Comparison of ENCODE assay signal across 9 cellular contexts in genomic region chr5:81195334-81195929, GRCh38. TPM values are rescaled to one million over a fixed set of nuclear protein-coding genes. Genes with fewer than 3 reads are reported as not detected.
DNase-seq lines count a peak whose midpoint lies in the region; ATAC-seq and TF ChIP-seq lines count a peak whose summit lies in the region.
"Had no signal": no experiment of that assay in that cellular context is flagged by ENCODE, and none has a peak within 500 bp of the region (broad histone marks: within the 10 kb centered on the region; RNA-seq: fewer than 3 reads in every experiment).

No MANE protein-coding gene starts in this region.

- no peak overlapping the region for H4K91ac ChIP-seq in H9 (ENCODE audit: insufficient read length, low read depth, low read length)

- no peaks in the 10 kb centered on the region for H3K36me3 Mint-ChIP-seq in H9 (ENCODE audit: insufficient read depth in 1 of 3, low read depth in 3 of 3)

- H2BK5ac ChIP-seq in H9 (ENCODE audit: insufficient read length, low read length) (no peak overlapping the region), mesendoderm (ENCODE audit: low read length) (no peak overlapping the region)

- H3K27me3 ChIP-seq in H9 (ENCODE audit: insufficient read depth, low read length): no peaks in the 10 kb centered on the region
- H3K27me3 ChIP-seq in skeletal muscle satellite cell (ENCODE audit: control insufficient read depth, insufficient read depth, low read length): peaks cover 13% of the 10 kb centered on the region
- H3K27me3 ChIP-seq in mesendoderm (ENCODE audit: insufficient read depth, low read length, poor library complexity): no peaks in the 10 kb centered on the region
- H3K27me3 ChIP-seq: right lobe of liver had no signal

- no peak overlapping the region for H2BK12ac ChIP-seq in H9 (ENCODE audit: insufficient read length, low read depth, low read length)

- H3K27ac Mint-ChIP-seq in H9: no peak overlapping the region
- H3K27ac Mint-ChIP-seq: GM23338 had no signal

- H3K14ac ChIP-seq in H9 (ENCODE audit: insufficient read depth, low read length): no peak overlapping the region

- H3K9me3 Mint-ChIP-seq in H9: no peaks in the 10 kb centered on the region; a peak in 1 of 5 replicates
- H3K9me3 Mint-ChIP-seq: GM23338 had no signal

- H3K4me2 ChIP-seq in H9 (ENCODE audit: insufficient read depth, insufficient read length, low read length) (no peak overlapping the region), skeletal muscle satellite cell (ENCODE audit: low read length) (peak overlapping the region; percentile 72), mesendoderm (ENCODE audit: low read length) (no peak overlapping the region)

- no peak overlapping the region for H2AFZ ChIP-seq in H9 (ENCODE audit: low read length)

- H3K9ac ChIP-seq in H9 (ENCODE audit: extremely low read depth, insufficient read length, low read length) (no peak overlapping the region), skeletal muscle satellite cell (ENCODE audit: low read depth, low read length) (no peak overlapping the region), mesendoderm (ENCODE audit: low read length) (no peak overlapping the region)

- no peak overlapping the region for H3K4me3 ChIP-seq in fibroblast of mammary gland (ENCODE audit: control insufficient read depth, low read depth, low read length)
- H3K4me3 ChIP-seq in skeletal muscle satellite cell (ENCODE audit: low read length): no peak overlapping the region
- H3K4me3 ChIP-seq in mesendoderm (ENCODE audit: low read length): no peak overlapping the region
- H3K4me3 ChIP-seq: right lobe of liver had no signal

- H3K18ac ChIP-seq in H9 (ENCODE audit: insufficient read length, low read depth, low read length): no peak overlapping the region
- no peak overlapping the region for H3K18ac ChIP-seq in mesendoderm (ENCODE audit: low read length)

- H3K4ac ChIP-seq in H9 (ENCODE audit: low read depth, low read length) (no peak overlapping the region), mesendoderm (ENCODE audit: low read depth, low read length) (no peak overlapping the region)

- H2AK5ac ChIP-seq in H9 (ENCODE audit: insufficient read length, low read length) (no peak overlapping the region), mesendoderm (ENCODE audit: low read length) (no peak overlapping the region)

- no peaks in the 10 kb centered on the region for H3K36me3 ChIP-seq in skeletal muscle satellite cell (ENCODE audit: insufficient read depth, low read length)
- no peaks in the 10 kb centered on the region for H3K36me3 ChIP-seq in mesendoderm (ENCODE audit: control insufficient read depth, insufficient read depth, low read length)
- H3K36me3 ChIP-seq: right lobe of liver had no signal

- H4K20me1 ChIP-seq in H9 (ENCODE audit: control insufficient read depth, insufficient read depth, insufficient read length): no peaks in the 10 kb centered on the region

- TF ChIP-seq CTCF in H9 (conservative IDR thresholded peaks at IDR 0.05) (peak; percentile 5; the same call in 1 of the 3 replicates), fibroblast of mammary gland (conservative IDR thresholded peaks at IDR 0.05; ENCODE audit: control insufficient read depth, insufficient read depth, low read depth, low read length) (no peak)

- no peak overlapping the region for H2BK15ac ChIP-seq in H9 (ENCODE audit: low read depth, low read length)
- no peak overlapping the region for H2BK15ac ChIP-seq in mesendoderm (replicated peaks; ENCODE audit: low read depth)

- peak; percentile 46 for ATAC-seq in SK-N-SH treated with all-trans-retinoic acid at 6 μM for 48 hours

- H3K27ac ChIP-seq in H9 (ENCODE audit: insufficient read length, low read depth, low read length): no peak overlapping the region
- H3K27ac ChIP-seq in mesendoderm (ENCODE audit: low read depth, low read length): no peak overlapping the region
- H3K27ac ChIP-seq: right lobe of liver had no signal

- H4K5ac ChIP-seq in H9 (ENCODE audit: insufficient read length, low read depth, low read length) (no peak overlapping the region), mesendoderm (ENCODE audit: low read length) (no peak overlapping the region)

- H3K9me3 ChIP-seq in H9 (ENCODE audit: control insufficient read depth, low read depth, low read length): no peaks in the 10 kb centered on the region
- H3K9me3 ChIP-seq in skeletal muscle satellite cell (replicated peaks; ENCODE audit: low read length): no peaks in the 10 kb centered on the region
- H3K9me3 ChIP-seq: right lobe of liver had no signal

- no peak overlapping the region for H3K56ac ChIP-seq in H9 (ENCODE audit: insufficient read length, low read depth, low read length)
- H3K56ac ChIP-seq in mesendoderm (ENCODE audit: low read length): no peak overlapping the region

- H3K27me3 Mint-ChIP-seq in H9 (ENCODE audit: low read depth): peaks cover 3% of the 10 kb centered on the region

- H3K79me2 ChIP-seq in H9 (ENCODE audit: insufficient read depth, low read length): no peaks in the 10 kb centered on the region
- H3K79me2 ChIP-seq in mesendoderm (ENCODE audit: control insufficient read depth, insufficient read depth, low read length): no peaks in the 10 kb centered on the region

- no peak overlapping the region for H3K23ac ChIP-seq in H9 (ENCODE audit: insufficient read length, low read depth, low read length)
- H3K23ac ChIP-seq in mesendoderm (ENCODE audit: low read length): no peak overlapping the region

- no peak overlapping the region for H3T11ph ChIP-seq in H9 (ENCODE audit: low read length)

- no peaks in the 10 kb centered on the region for H3K79me1 ChIP-seq in H9 (ENCODE audit: insufficient read depth, low read depth, low read length, poor library complexity, severe bottlenecking)
- H3K79me1 ChIP-seq in mesendoderm (ENCODE audit: low read length): no peaks in the 10 kb centered on the region

- no peaks in the 10 kb centered on the region for H3K23me2 ChIP-seq in H9 (ENCODE audit: insufficient read length, low read depth, low read length, poor library complexity, severe bottlenecking)

- H2BK120ac ChIP-seq in H9 (ENCODE audit: low read depth, low read length, poor library complexity, severe bottlenecking) (no peak overlapping the region), mesendoderm (ENCODE audit: low read depth, low read length) (no peak overlapping the region)

- H2BK20ac ChIP-seq in H9 (ENCODE audit: low read depth, low read length, poor library complexity, severe bottlenecking): no peak overlapping the region

- H3K4me1 ChIP-seq in H9 (ENCODE audit: insufficient read depth, low read length) (no peaks in the 10 kb centered on the region), skeletal muscle satellite cell (ENCODE audit: control insufficient read depth, insufficient read depth, low read length) (peaks cover 3% of the 10 kb centered on the region), mesendoderm (ENCODE audit: control insufficient read depth, low read depth, low read length) (no peaks in the 10 kb centered on the region)

- H3K4me1 Mint-ChIP-seq in H9: peaks cover 21 to 25% of the 10 kb centered on the region in 2 experiments

- whole genome bisulfite sequencing in H9 (ENCODE audit: extremely low coverage, insufficient read length, low lambda C conversion rate): no CpG with 5 or more reads among the region's 5 CpGs
- no CpG with 5 or more reads among the region's 5 CpGs for WGBS in mesendoderm (ENCODE audit: extremely low coverage, insufficient coverage, low lambda C conversion rate)

- H4K8ac ChIP-seq in H9 (replicated peaks; ENCODE audit: insufficient read length, low read depth, low read length): no peak overlapping the region
- H4K8ac ChIP-seq in mesendoderm (ENCODE audit: low read depth, low read length): no peak overlapping the region

- H3K4me3 Mint-ChIP-seq in H9: no peak overlapping the region

- no peak for DNase-seq in H9
- DNase-seq in fibroblast of mammary gland (ENCODE audit: low read depth): peak; percentile 7
- no peak for DNase-seq in mesendoderm
- no peak for DNase-seq in NK-92 (lab: John Stamatoyannopoulos, UW; ENCODE audit: unreplicated experiment)
- no peak for DNase-seq in stimulated activated CD4-positive, alpha-beta T cell treated with anti-CD3 and anti-CD28 coated beads, Interleukin-4, amount 100 ng/mL, for 1 hour

TF ChIP-seq in SK-N-SH treated with all-trans-retinoic acid at 6 μM for 48 hours, 23 proteins besides CTCF, POLR2A, EP300 and RAD21 (continues in another document):
- TF ChIP-seq ZC3H10 (CRISPR knock-in tag; IDR thresholded peaks at IDR 0.05): no peak
- no peak for TF ChIP-seq ZNF565 (CRISPR knock-in tag; conservative IDR thresholded peaks at IDR 0.05; ENCODE audit: low read depth)
- no peak for TF ChIP-seq ZFP3 (CRISPR knock-in tag; IDR thresholded peaks at IDR 0.05)
- no peak for TF ChIP-seq TOX (CRISPR knock-in tag; IDR thresholded peaks at IDR 0.05; ENCODE audit: borderline replicate concordance)
- TF ChIP-seq TCF4 (CRISPR knock-in tag; IDR thresholded peaks at IDR 0.05; ENCODE audit: borderline replicate concordance): no peak
- no peak for TF ChIP-seq TSHZ2 (CRISPR knock-in tag; IDR thresholded peaks at IDR 0.05)

RNA-seq across cellular contexts. Expression of gene CKMT2, which starts 37.7 kb away (rescaled TPM):
- total RNA-seq in H9 (2021): 1.5 and 1.8 TPM in 2 replicates
- total RNA-seq in skeletal muscle satellite cell (2012; rRNA removed): 2.4 and 4.6 TPM in 2 replicates
- 1.8 TPM for polyA plus RNA-seq in mesendoderm (2013, experiment 1 of 2)
- 1.5 TPM for polyA plus RNA-seq in mesendoderm (2013, experiment 2 of 2)
